In genomic region chr4:76581276-76581675, GRCh38 we compare ENCODE assay signal across 15 cellular contexts.
"Had no signal": no experiment of that assay in that cellular context is flagged by ENCODE, and none has a peak within 500 bp of the region (broad histone marks: within the 10 kb centered on the region; RNA-seq: fewer than 3 reads in every experiment).

No MANE protein-coding gene starts in this region.

- H3K27me3 ChIP-seq: esophagus muscularis mucosa had no signal

- DNase-seq: activated CD4-positive, alpha-beta T cell treated with anti-CD3 and anti-CD28 coated beads, Interleukin-2, amount 50 U/mL, for 48 hours; activated naive CD4-positive, alpha-beta T cell treated with anti-CD3 and anti-CD28 coated beads, Interleukin-2, amount 10 ng/mL, durations not matched to agents 7 days and 5 days; activated T-cell treated with anti-CD3 and anti-CD28 coated beads, Interleukin-2, amount 50 U/mL, for 24 hours; foreskin melanocyte; head of caudate nucleus; left cardiac atrium; lower lobe of right lung; midbrain; naive B cell; stimulated activated CD4-positive, alpha-beta T cell treated with anti-CD3 and anti-CD28 coated beads, Interleukin-2, amount 100 ng/mL, for 48 hours; T-helper 17 cell; WERI-Rb-1 had no signal

- H3K4me3 ChIP-seq: esophagus muscularis mucosa, lower lobe of right lung had no signal

- H3K9me3 Mint-ChIP-seq: activated naive CD4-positive, alpha-beta T cell treated with anti-CD3 and anti-CD28 coated beads, Interleukin-2, amount 10 ng/mL, durations not matched to agents 7 days and 5 days; activated T-cell treated with anti-CD3 and anti-CD28 coated beads, Interleukin-2, amount 50 U/mL, for 24 hours; stimulated activated memory B cell treated with anti-CD40 and anti-IgM and Interleukin-4, amounts not matched to agents 10 μg/mL and 1 μg/mL and 100 μg/mL, for 72 hours had no signal

- H3K27ac Mint-ChIP-seq: activated naive CD4-positive, alpha-beta T cell treated with anti-CD3 and anti-CD28 coated beads, Interleukin-2, amount 10 ng/mL, durations not matched to agents 7 days and 5 days; activated T-cell treated with anti-CD3 and anti-CD28 coated beads, Interleukin-2, amount 50 U/mL, for 24 hours; naive B cell; stimulated activated memory B cell treated with anti-CD40 and anti-IgM and Interleukin-4, amounts not matched to agents 10 μg/mL and 1 μg/mL and 100 μg/mL, for 72 hours; T-helper 17 cell had no signal

- H3K36me3 Mint-ChIP-seq: activated naive CD4-positive, alpha-beta T cell treated with anti-CD3 and anti-CD28 coated beads, Interleukin-2, amount 10 ng/mL, durations not matched to agents 7 days and 5 days; naive B cell; stimulated activated memory B cell treated with anti-CD40 and anti-IgM and Interleukin-4, amounts not matched to agents 10 μg/mL and 1 μg/mL and 100 μg/mL, for 72 hours had no signal

- H3K4me3 Mint-ChIP-seq: activated naive CD4-positive, alpha-beta T cell treated with anti-CD3 and anti-CD28 coated beads, Interleukin-2, amount 10 ng/mL, durations not matched to agents 7 days and 5 days; activated T-cell treated with anti-CD3 and anti-CD28 coated beads, Interleukin-2, amount 50 U/mL, for 24 hours; naive B cell; stimulated activated memory B cell treated with anti-CD40 and anti-IgM and Interleukin-4, amounts not matched to agents 10 μg/mL and 1 μg/mL and 100 μg/mL, for 72 hours; T-helper 17 cell had no signal

- H3K36me3 ChIP-seq: esophagus muscularis mucosa, lower lobe of right lung, neutrophil, WERI-Rb-1 had no signal

- H3K9me3 ChIP-seq: esophagus muscularis mucosa, lower lobe of right lung, neutrophil had no signal

- H3K27ac ChIP-seq: esophagus muscularis mucosa, lower lobe of right lung, neutrophil, WERI-Rb-1 had no signal

- ATAC-seq: left cardiac atrium; lower lobe of right lung; stimulated activated memory B cell treated with anti-CD40 and anti-IgM and Interleukin-4, amounts not matched to agents 10 μg/mL and 1 μg/mL and 100 μg/mL, for 72 hours; T-helper 17 cell had no signal
